Comparison of ENCODE assay signal across 10 cellular contexts in the genomic region with DNA sequence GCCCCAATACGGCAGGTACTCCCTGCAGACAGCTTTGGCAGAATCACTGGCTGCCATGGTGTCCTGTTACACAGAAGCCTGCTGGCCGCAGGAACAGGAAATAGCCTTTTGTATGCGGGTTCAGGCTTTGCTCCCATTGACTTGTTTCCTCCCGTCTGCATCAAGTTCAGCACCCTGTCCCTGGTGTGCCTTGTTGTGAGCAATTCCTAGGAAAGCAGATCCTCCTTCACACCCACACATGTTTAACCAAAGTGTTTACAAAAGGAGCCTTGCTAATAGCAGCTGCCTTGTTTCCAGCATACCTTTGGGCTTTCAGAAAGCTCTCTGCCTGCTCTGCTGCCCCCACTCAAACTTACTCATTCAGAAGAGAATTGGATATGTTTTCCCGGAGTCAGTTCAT.
DNase-seq lines count a peak whose midpoint lies in the region; ATAC-seq and TF ChIP-seq lines count a peak whose summit lies in the region.
"Had no signal": no experiment of that assay in that cellular context is flagged by ENCODE, and none has a peak within 500 bp of the region (broad histone marks: within the 10 kb centered on the region; RNA-seq: fewer than 3 reads in every experiment).

No MANE protein-coding gene starts in this region.

- ATAC-seq in sciatic nerve = peak; percentile 91
- ATAC-seq in GM21576 (IDR thresholded peaks at IDR 0.05; ENCODE audit: unreplicated experiment) = no peak
- ATAC-seq in HG03439 (IDR thresholded peaks at IDR 0.05; ENCODE audit: unreplicated experiment) = no peak
- ATAC-seq: activated CD8-positive, alpha-beta T cell treated with anti-CD3 and anti-CD28 coated beads for 36 hours had no signal

- POLR2A ChIA-PET in RWPE1 (lab: Yijun Ruan, JAX; ENCODE audit: low non-redundant PET) (no interaction called here), OCI-LY7 (lab: Charles Lee) (interaction anchor here (0.6 kb wide), 1 partner anchor 354 kb away, joined by 4 read pairs; no protein-coding TSS in a partner anchor)

- H3K27ac ChIP-seq in RWPE1 (no peak overlapping the region), OCI-LY7 (ENCODE audit: low read depth, low read length, poor library complexity, severe bottlenecking) (no peak overlapping the region)

- intact Hi-C loops in sciatic nerve (cut with DNase I) (no loop called here), OCI-LY7 (cut with micrococcal nuclease; ENCODE audit: unreplicated experiment) (loop anchor here (10.0 kb wide), 2 partner anchors 210 to 420 kb away; no protein-coding TSS in a partner anchor)

- no peak for TF ChIP-seq CTCF in RWPE1 (conservative IDR thresholded peaks at IDR 0.05; ENCODE audit: low read depth)
- no peak for TF ChIP-seq CTCF in OCI-LY7 (conservative IDR thresholded peaks at IDR 0.05; ENCODE audit: low read length)

- H3K9me3 ChIP-seq in OCI-LY7 (ENCODE audit: low read length) = no peaks in the 10 kb centered on the region

- no peaks in the 10 kb centered on the region for H3K79me2 ChIP-seq in OCI-LY7 (ENCODE audit: insufficient read depth, low read depth, low read length)

- H3K27me3 ChIP-seq in H7 (ENCODE audit: control insufficient read depth, insufficient read depth, low read length) = no peaks in the 10 kb centered on the region

- DNase-seq in H7 (peak; percentile 13), RWPE1 (ENCODE audit: low spot score) (peak; percentile 46), fibroblast of the conjunctiva (ENCODE audit: low read depth) (peak; percentile 13), sciatic nerve (ENCODE audit: low spot score) (no peak), OCI-LY7 (ENCODE audit: low spot score) (no peak)
- no peak for DNase-seq in activated naive CD4-positive, alpha-beta T cell (lab: John Stamatoyannopoulos, UW)
- DNase-seq: activated CD8-positive, alpha-beta T cell treated with anti-CD3 and anti-CD28 coated beads for 36 hours; Karpas-422 had no signal

- BruUV-seq in OCI-LY7 (replicated peaks; lab: Mats Ljungman, UMichigan) = no TSS peak

- no peaks in the 10 kb centered on the region for H4K20me1 ChIP-seq in OCI-LY7 (ENCODE audit: insufficient read depth, low read length)

- H3K4me1 ChIP-seq in OCI-LY7 (ENCODE audit: insufficient read depth, low read length, poor library complexity, severe bottlenecking) = no peaks in the 10 kb centered on the region

- H2AFZ ChIP-seq in OCI-LY7 (ENCODE audit: low read length) = no peak overlapping the region

- CTCF ChIA-PET in RWPE1 (lab: Yijun Ruan, JAX) (interaction anchor here (0.6 to 0.7 kb wide), 2 partner anchors 423 kb away, joined by 4 to 6 read pairs; no protein-coding TSS in a partner anchor), OCI-LY7 (lab: Charles Lee; ENCODE audit: unreplicated experiment) (no interaction called here)

- H3K36me3 ChIP-seq in H7 (replicated peaks; ENCODE audit: control insufficient read depth, insufficient read depth, low read length) (no peaks in the 10 kb centered on the region), OCI-LY7 (ENCODE audit: insufficient read depth, low read length) (no peaks in the 10 kb centered on the region)

- no peaks in the 10 kb centered on the region for H3K9me2 ChIP-seq in OCI-LY7 (ENCODE audit: insufficient read depth, low read length)

- no peak overlapping the region for H3K4me2 ChIP-seq in OCI-LY7 (ENCODE audit: low read length)

- H3K4me3 ChIP-seq in H7 (ENCODE audit: insufficient read depth, low read depth, low read length) (no peak overlapping the region), OCI-LY7 (ENCODE audit: low read depth, low read length, poor library complexity, severe bottlenecking) (no peak overlapping the region)

Comparison
In these comparisons a context has a peak if more than half of its experiments do, and no peak if none do; other contexts are left out.
1. DNase-seq: peak in H7 (single experiment), RWPE1 (single experiment) and fibroblast of the conjunctiva (single experiment); none in sciatic nerve (single experiment), OCI-LY7 (single experiment) and activated naive CD4-positive, alpha-beta T cell (0 of 4).